In the genomic region with DNA sequence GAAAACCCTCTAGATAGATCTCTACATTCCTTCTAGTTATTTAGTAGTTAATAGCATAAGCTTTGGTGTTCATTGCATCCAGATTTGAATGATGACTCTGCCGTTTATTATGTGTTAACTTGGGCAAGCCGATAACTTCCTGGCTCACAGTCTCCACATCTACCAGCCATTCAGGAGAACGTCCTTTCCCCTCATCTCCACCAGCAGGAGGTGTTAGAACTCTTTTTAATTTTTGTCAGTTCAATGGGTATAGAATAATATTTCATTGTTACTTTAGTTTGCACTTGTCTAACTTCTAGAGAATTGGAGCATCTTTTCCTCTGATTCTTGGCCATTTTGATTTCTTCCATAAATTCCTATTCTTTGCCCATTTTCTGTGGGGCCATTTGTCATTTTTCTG, we compare ENCODE assay signal across 15 cellular contexts. TPM values are rescaled to one million over a fixed set of nuclear protein-coding genes. Genes with fewer than 3 reads are reported as not detected.
A peak's percentile ranks its signal among the peaks of the same experiment; 100 is the strongest.
DNase-seq lines count a peak whose midpoint lies in the region; ATAC-seq, FAIRE-seq and TF ChIP-seq lines count a peak whose summit lies in the region.
"Had no signal": no experiment of that assay in that cellular context is flagged by ENCODE, and none has a peak within 500 bp of the region (broad histone marks: within the 10 kb centered on the region; RNA-seq: fewer than 3 reads in every experiment).

No MANE protein-coding gene starts in this region.

- TF ChIP-seq CTCF in A549 (IDR thresholded peaks at IDR 0.05) (no peak; the same call in 2 of the 3 replicates), GM06990 (IDR thresholded peaks at IDR 0.05; ENCODE audit: insufficient read depth, low read length, poor library complexity, severe bottlenecking) (peak; percentile 36), gastroesophageal sphincter (IDR thresholded peaks at IDR 0.05) (peak; percentile 37 to 70 (median 59)), testis (IDR thresholded peaks at IDR 0.05) (no peak)

- no peak overlapping the region for H3K27ac ChIP-seq in A549
- no peak overlapping the region for H3K27ac ChIP-seq in gastroesophageal sphincter
- no peak overlapping the region for H3K27ac ChIP-seq in testis
- H3K27ac ChIP-seq: dorsolateral prefrontal cortex had no signal

- no peak overlapping the region for H3K4me3 Mint-ChIP-seq in activated CD8-positive, alpha-beta memory T cell treated with anti-CD3 and anti-CD28 coated beads, Interleukin-2, amount 10 ng/mL, durations not matched to agents 7 days and 5 days
- H3K4me3 Mint-ChIP-seq: CD14-positive monocyte had no signal

- DNase-seq in A549 (ENCODE audit: low read depth in 1 of 2, low spot score in 1 of 2) (no peak), GM06990 (ENCODE audit: extremely low read depth, insufficient read length) (no peak), SK-MEL-5 (ENCODE audit: low read depth, low spot score) (peak; percentile 65), NCI-H2196 (lab: John Stamatoyannopoulos, UW; ENCODE audit: unreplicated experiment) (no peak), testis (no peak), occipital lobe (lab: John Stamatoyannopoulos, UW) (no peak)
- DNase-seq in activated CD8-positive, alpha-beta memory T cell treated with anti-CD3 and anti-CD28 coated beads, Interleukin-2, amount 10 ng/mL, durations not matched to agents 7 days and 5 days, result no peak
- DNase-seq: NCI-H1105, NCI-H774, T-helper 1 cell had no signal

- no peaks in the 10 kb centered on the region for H3K9me3 Mint-ChIP-seq in activated CD8-positive, alpha-beta memory T cell treated with anti-CD3 and anti-CD28 coated beads, Interleukin-2, amount 10 ng/mL, durations not matched to agents 7 days and 5 days (ENCODE audit: low read depth)
- H3K9me3 Mint-ChIP-seq: activated naive CD4-positive, alpha-beta T cell treated with anti-CD3 and anti-CD28 coated beads, Interleukin-2, amount 50 U/mL, for 72 hours; CD14-positive monocyte had no signal

- peak in 1 of 2 experiments; percentile 53; a peak in 2 of 6 replicates for ATAC-seq in A549
- ATAC-seq in gastroesophageal sphincter, result no peak
- no peak for ATAC-seq in activated CD8-positive, alpha-beta memory T cell treated with anti-CD3 and anti-CD28 coated beads, Interleukin-2, amount 10 ng/mL, durations not matched to agents 7 days and 5 days
- ATAC-seq: activated naive CD4-positive, alpha-beta T cell treated with anti-CD3 and anti-CD28 coated beads, Interleukin-2, amount 50 U/mL, for 72 hours had no signal

- no peak for TF ChIP-seq EP300 in A549 (IDR thresholded peaks at IDR 0.05)
- no peak for TF ChIP-seq EP300 in gastroesophageal sphincter (IDR thresholded peaks at IDR 0.05)

- intact Hi-C loops in testis (cut with DNase I; ENCODE audit: low total_unique reads), result no loop called here

- TF ChIP-seq POLR2A in A549 (IDR thresholded peaks at IDR 0.05; ENCODE audit: low read length) (no peak), gastroesophageal sphincter (IDR thresholded peaks at IDR 0.05) (no peak), testis (IDR thresholded peaks at IDR 0.05) (no peak)

- no peaks in the 10 kb centered on the region for H3K4me1 Mint-ChIP-seq in activated CD8-positive, alpha-beta memory T cell treated with anti-CD3 and anti-CD28 coated beads, Interleukin-2, amount 10 ng/mL, durations not matched to agents 7 days and 5 days
- H3K4me1 Mint-ChIP-seq: CD14-positive monocyte had no signal

- H3K4me3 ChIP-seq in A549 (no peak overlapping the region), GM06990 (replicated peaks; ENCODE audit: low read depth, low read length) (no peak overlapping the region), gastroesophageal sphincter (no peak overlapping the region), testis (no peak overlapping the region)
- H3K4me3 ChIP-seq: dorsolateral prefrontal cortex had no signal

- no peak overlapping the region for H3K27ac Mint-ChIP-seq in activated CD8-positive, alpha-beta memory T cell treated with anti-CD3 and anti-CD28 coated beads, Interleukin-2, amount 10 ng/mL, durations not matched to agents 7 days and 5 days
- H3K27ac Mint-ChIP-seq: activated naive CD4-positive, alpha-beta T cell treated with anti-CD3 and anti-CD28 coated beads, Interleukin-2, amount 50 U/mL, for 72 hours had no signal

- H3K4me1 ChIP-seq in A549 (no peaks in the 10 kb centered on the region), gastroesophageal sphincter (peaks cover 0 to 34% (median 4%) of the 10 kb centered on the region in 3 donors), testis (no peaks in the 10 kb centered on the region)

- H3K36me3 ChIP-seq in GM06990 (ENCODE audit: control insufficient read depth, insufficient read depth, low read length), result no peaks in the 10 kb centered on the region
- no peaks in the 10 kb centered on the region for H3K36me3 ChIP-seq in gastroesophageal sphincter
- no peaks in the 10 kb centered on the region for H3K36me3 ChIP-seq in testis (ENCODE audit: low read depth, missing control alignments)

- H3K36me3 Mint-ChIP-seq in activated CD8-positive, alpha-beta memory T cell treated with anti-CD3 and anti-CD28 coated beads, Interleukin-2, amount 10 ng/mL, durations not matched to agents 7 days and 5 days, result no peaks in the 10 kb centered on the region
- H3K36me3 Mint-ChIP-seq: activated naive CD4-positive, alpha-beta T cell treated with anti-CD3 and anti-CD28 coated beads, Interleukin-2, amount 50 U/mL, for 72 hours; CD14-positive monocyte had no signal

- in situ Hi-C loops in SK-MEL-5 (cut with HindIII; ENCODE audit: low pct_unique_long_range_greater_than_20kb, low sequenced_read_pairs), result no loop called here

- CTCF ChIA-PET in A549 (lab: Yijun Ruan, JAX), result no interaction called here
- CTCF ChIA-PET in activated CD8-positive, alpha-beta memory T cell treated with anti-CD3 and anti-CD28 coated beads, Interleukin-2, amount 10 ng/mL, durations not matched to agents 7 days and 5 days (lab: Charles Lee), result no interaction called here

- peaks cover 3% of the 10 kb centered on the region for H3K27me3 Mint-ChIP-seq in activated CD8-positive, alpha-beta memory T cell treated with anti-CD3 and anti-CD28 coated beads, Interleukin-2, amount 10 ng/mL, durations not matched to agents 7 days and 5 days

- H3K27me3 ChIP-seq in GM06990 (replicated peaks; ENCODE audit: control insufficient read depth, insufficient read depth, low read length) (no peaks in the 10 kb centered on the region), gastroesophageal sphincter (no peaks in the 10 kb centered on the region), testis (no peaks in the 10 kb centered on the region)

- POLR2A ChIA-PET in A549 (lab: Yijun Ruan, JAX), result no interaction called here

- no peak overlapping the region for H3K4me2 ChIP-seq in A549

- TF ChIP-seq RAD21 in A549 (conservative IDR thresholded peaks at IDR 0.05 in 1 of 2, IDR thresholded peaks at IDR 0.05 in 1 of 2), result peak; percentile 24 to 46; a peak in 2 of 5 replicates

- under 1% methylated on average over 3 of the region's 3 CpGs for WGBS in A549 (ENCODE audit: missing lambda C conversion rate)
- WGBS in gastroesophageal sphincter (ENCODE audit: low coverage in 1 of 2), 2 donors, result 14 to 15% methylated on average over 3 of the region's 3 CpGs
- 28 to 38% methylated on average over 3 of the region's 3 CpGs for WGBS in testis, 2 donors

- FAIRE-seq in A549 (lab: Jason Lieb, UNC), result no peak

- no peaks in the 10 kb centered on the region for H3K9me3 ChIP-seq in A549
- H3K9me3 ChIP-seq in gastroesophageal sphincter, result no peaks in the 10 kb centered on the region
- no peaks in the 10 kb centered on the region for H3K9me3 ChIP-seq in testis

TF ChIP-seq in A549, 52 proteins besides CTCF, POLR2A, EP300 and RAD21:
- TF ChIP-seq SREBF2 (IDR thresholded peaks at IDR 0.05) (no peak), MAFK (IDR thresholded peaks at IDR 0.05; ENCODE audit: partially characterized antibody) (no peak)

RNA-seq across cellular contexts. Expression of gene WSCD2, which starts 30.0 kb away (rescaled TPM):
- polyA plus RNA-seq in A549 (2011; rRNA removed) (not detected in 2 replicates), A549 (2017; fragmentation: RNase III; extraction: RNeasy Plus Mini Kit Qiagen cat#74134 plus additional on column Dnase treatment) (not detected in 3 replicates), testis (ENCODE audit: insufficient read depth, low read depth, low replicate concordance) (0.94 TPM)
- not detected in 2 replicates for polyA plus RNA-seq in A549 (2012; cell fraction: cytosol; rRNA removed)
- not detected in 2 replicates for polyA plus RNA-seq in A549 (2012; cell fraction: nucleus; rRNA removed)
- polyA minus RNA-seq in A549 (2011; rRNA and poly(A)+ RNA removed), result 0.04 TPM in 1 of 2 replicates, not detected in the other
- total RNA-seq in SK-MEL-5 (2014; rRNA removed; shearing (Covaris generic)), result not detected in 2 replicates
- polyA plus RNA-seq in SK-MEL-5 (2015; cell fraction: cytosol; rRNA removed), result not detected in 2 replicates
- not detected in 2 replicates for polyA plus RNA-seq in SK-MEL-5 (2015; cell fraction: nucleus; rRNA removed)
- total RNA-seq in gastroesophageal sphincter (10 to 100 TPM in 3 of 4 donors, 1 to 10 TPM in 1; 5.0 to 86.1 (median 31.6) TPM), testis (1 to 10 TPM in 1 of 2 donors, under 1 TPM in 1; 0.50 to 1.7 TPM), occipital lobe (3.3 TPM)
- total RNA-seq in activated CD8-positive, alpha-beta memory T cell treated with anti-CD3 and anti-CD28 coated beads, Interleukin-2, amount 10 ng/mL, durations not matched to agents 7 days and 5 days, result not detected
- total RNA-seq: activated CD8-positive, alpha-beta memory T cell treated with anti-CD3 and anti-CD28 coated beads for 36 hours; activated naive CD4-positive, alpha-beta T cell treated with anti-CD3 and anti-CD28 coated beads, Interleukin-2, amount 50 U/mL, for 72 hours had no signal
- polyA plus RNA-seq: CD14-positive monocyte had no signal

Comparison
In these comparisons a context has a peak if more than half of its experiments do, and no peak if none do; other contexts are left out.
1. CTCF ChIP-seq: peak in GM06990 (single experiment) and gastroesophageal sphincter (4 of 4); none in A549 (single experiment) and testis (0 of 3).